In the genomic region with DNA sequence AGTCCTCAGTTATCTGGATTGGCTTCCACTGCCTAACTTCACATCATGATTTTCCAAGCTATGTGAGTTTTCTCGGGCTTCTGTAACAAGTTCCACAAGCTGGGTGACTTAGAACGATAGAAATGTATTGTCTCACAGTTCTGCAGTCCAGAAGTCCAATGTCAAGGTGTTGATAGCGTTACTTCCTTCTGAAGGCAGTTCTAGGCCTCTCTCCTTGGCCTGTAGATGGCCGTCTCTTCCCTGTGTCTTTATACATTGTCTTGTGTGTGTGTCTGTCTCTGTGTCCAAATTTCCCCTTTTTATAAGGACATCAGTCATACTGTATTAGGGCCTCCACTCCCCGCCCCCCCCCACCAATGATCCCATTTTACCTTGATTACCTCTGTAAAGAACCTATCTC, we compare ENCODE assay signal across 1 cellular context.
TF ChIP-seq lines count a peak whose summit lies in the region.

No MANE protein-coding gene starts in this region.

TF ChIP-seq in K562, 482 proteins besides CTCF, POLR2A, EP300 and RAD21 (continued from another document):
- no peak for TF ChIP-seq RFX1 (IDR thresholded peaks at IDR 0.05)
- TF ChIP-seq, protein P1, sequence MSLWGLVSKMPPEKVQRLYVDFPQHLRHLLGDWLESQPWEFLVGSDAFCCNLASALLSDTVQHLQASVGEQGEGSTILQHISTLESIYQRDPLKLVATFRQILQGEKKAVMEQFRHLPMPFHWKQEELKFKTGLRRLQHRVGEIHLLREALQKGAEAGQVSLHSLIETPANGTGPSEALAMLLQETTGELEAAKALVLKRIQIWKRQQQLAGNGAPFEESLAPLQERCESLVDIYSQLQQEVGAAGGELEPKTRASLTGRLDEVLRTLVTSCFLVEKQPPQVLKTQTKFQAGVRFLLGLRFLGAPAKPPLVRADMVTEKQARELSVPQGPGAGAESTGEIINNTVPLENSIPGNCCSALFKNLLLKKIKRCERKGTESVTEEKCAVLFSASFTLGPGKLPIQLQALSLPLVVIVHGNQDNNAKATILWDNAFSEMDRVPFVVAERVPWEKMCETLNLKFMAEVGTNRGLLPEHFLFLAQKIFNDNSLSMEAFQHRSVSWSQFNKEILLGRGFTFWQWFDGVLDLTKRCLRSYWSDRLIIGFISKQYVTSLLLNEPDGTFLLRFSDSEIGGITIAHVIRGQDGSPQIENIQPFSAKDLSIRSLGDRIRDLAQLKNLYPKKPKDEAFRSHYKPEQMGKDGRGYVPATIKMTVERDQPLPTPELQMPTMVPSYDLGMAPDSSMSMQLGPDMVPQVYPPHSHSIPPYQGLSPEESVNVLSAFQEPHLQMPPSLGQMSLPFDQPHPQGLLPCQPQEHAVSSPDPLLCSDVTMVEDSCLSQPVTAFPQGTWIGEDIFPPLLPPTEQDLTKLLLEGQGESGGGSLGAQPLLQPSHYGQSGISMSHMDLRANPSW (CRISPR knock-in tag; IDR thresholded peaks at IDR 0.05): no peak
- TF ChIP-seq NFE2L1 (tag; IDR thresholded peaks at IDR 0.05; ENCODE audit: borderline replicate concordance, low read depth): no peak
- TF ChIP-seq NCOR1 (IDR thresholded peaks at IDR 0.05): no peak
- no peak for TF ChIP-seq ZNF551 (CRISPR knock-in tag; IDR thresholded peaks at IDR 0.05)
- TF ChIP-seq, protein P2, sequence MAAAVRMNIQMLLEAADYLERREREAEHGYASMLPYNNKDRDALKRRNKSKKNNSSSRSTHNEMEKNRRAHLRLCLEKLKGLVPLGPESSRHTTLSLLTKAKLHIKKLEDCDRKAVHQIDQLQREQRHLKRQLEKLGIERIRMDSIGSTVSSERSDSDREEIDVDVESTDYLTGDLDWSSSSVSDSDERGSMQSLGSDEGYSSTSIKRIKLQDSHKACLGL (CRISPR knock-in tag; IDR thresholded peaks at IDR 0.05; ENCODE audit: borderline replicate concordance, poor library complexity, severe bottlenecking): no peak
- no peak for TF ChIP-seq MCM3 (IDR thresholded peaks at IDR 0.05)
- no peak for TF ChIP-seq ZNF3 (CRISPR knock-in tag; IDR thresholded peaks at IDR 0.05)
- TF ChIP-seq NFIX (CRISPR knock-in tag; IDR thresholded peaks at IDR 0.05; ENCODE audit: low read depth): no peak
- TF ChIP-seq, protein P3, sequence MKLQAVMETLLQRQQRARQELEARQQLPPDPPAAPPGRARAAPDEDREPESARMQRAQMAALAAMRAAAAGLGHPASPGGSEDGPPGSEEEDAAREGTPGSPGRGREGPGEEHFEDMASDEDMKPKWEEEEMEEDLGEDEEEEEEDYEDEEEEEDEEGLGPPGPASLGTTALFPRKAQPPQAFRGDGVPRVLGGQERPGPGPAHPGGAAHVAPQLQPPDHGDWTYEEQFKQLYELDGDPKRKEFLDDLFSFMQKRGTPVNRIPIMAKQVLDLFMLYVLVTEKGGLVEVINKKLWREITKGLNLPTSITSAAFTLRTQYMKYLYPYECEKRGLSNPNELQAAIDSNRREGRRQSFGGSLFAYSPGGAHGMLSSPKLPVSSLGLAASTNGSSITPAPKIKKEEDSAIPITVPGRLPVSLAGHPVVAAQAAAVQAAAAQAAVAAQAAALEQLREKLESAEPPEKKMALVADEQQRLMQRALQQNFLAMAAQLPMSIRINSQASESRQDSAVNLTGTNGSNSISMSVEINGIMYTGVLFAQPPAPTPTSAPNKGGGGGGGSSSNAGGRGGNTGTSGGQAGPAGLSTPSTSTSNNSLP (IDR thresholded peaks at IDR 0.05; ENCODE audit: borderline replicate concordance, low read depth, low read length): no peak
- TF ChIP-seq, protein P4, sequence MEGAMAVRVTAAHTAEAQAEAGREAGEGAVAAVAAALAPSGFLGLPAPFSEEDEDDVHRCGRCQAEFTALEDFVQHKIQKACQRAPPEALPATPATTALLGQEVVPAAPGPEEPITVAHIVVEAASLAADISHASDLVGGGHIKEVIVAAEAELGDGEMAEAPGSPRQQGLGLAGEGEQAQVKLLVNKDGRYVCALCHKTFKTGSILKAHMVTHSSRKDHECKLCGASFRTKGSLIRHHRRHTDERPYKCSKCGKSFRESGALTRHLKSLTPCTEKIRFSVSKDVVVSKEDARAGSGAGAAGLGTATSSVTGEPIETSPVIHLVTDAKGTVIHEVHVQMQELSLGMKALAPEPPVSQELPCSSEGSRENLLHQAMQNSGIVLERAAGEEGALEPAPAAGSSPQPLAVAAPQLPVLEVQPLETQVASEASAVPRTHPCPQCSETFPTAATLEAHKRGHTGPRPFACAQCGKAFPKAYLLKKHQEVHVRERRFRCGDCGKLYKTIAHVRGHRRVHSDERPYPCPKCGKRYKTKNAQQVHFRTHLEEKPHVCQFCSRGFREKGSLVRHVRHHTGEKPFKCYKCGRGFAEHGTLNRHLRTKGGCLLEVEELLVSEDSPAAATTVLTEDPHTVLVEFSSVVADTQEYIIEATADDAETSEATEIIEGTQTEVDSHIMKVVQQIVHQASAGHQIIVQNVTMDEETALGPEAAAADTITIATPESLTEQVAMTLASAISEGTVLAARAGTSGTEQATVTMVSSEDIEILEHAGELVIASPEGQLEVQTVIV (CRISPR knock-in tag; IDR thresholded peaks at IDR 0.05; ENCODE audit: borderline replicate concordance): no peak
- no peak for TF ChIP-seq MEF2A (IDR thresholded peaks at IDR 0.05; ENCODE audit: control insufficient read depth, low read depth, low read length)
- TF ChIP-seq SOX6 (IDR thresholded peaks at IDR 0.05): no peak
- TF ChIP-seq NFXL1 (CRISPR knock-in tag; IDR thresholded peaks at IDR 0.05): no peak
- TF ChIP-seq GATAD2B (IDR thresholded peaks at IDR 0.05; ENCODE audit: borderline replicate concordance): no peak
